ENCODE assay signal across 1 cellular context in genomic region chr7:5822742-5823503, GRCh38.
TF ChIP-seq lines count a peak whose summit lies in the region.

No MANE protein-coding gene starts in this region.

TF ChIP-seq in HepG2, 621 proteins besides CTCF, POLR2A, EP300 and RAD21 (continued from another document and continues in another):
- TF ChIP-seq HDAC1 (CRISPR knock-in tag; IDR thresholded peaks at IDR 0.05) = no peak
- TF ChIP-seq, protein P1, sequence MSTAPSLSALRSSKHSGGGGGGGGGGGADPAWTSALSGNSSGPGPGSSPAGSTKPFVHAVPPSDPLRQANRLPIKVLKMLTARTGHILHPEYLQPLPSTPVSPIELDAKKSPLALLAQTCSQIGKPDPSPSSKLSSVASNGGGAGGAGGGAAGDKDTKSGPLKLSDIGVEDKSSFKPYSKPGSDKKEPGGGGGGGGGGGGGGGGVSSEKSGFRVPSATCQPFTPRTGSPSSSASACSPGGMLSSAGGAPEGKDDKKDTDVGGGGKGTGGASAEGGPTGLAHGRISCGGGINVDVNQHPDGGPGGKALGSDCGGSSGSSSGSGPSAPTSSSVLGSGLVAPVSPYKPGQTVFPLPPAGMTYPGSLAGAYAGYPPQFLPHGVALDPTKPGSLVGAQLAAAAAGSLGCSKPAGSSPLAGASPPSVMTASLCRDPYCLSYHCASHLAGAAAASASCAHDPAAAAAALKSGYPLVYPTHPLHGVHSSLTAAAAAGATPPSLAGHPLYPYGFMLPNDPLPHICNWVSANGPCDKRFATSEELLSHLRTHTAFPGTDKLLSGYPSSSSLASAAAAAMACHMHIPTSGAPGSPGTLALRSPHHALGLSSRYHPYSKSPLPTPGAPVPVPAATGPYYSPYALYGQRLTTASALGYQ (CRISPR knock-in tag; IDR thresholded peaks at IDR 0.05) = no peak
- no peak; the same call in 1 of the 2 replicates for TF ChIP-seq THAP9 (CRISPR knock-in tag; IDR thresholded peaks at IDR 0.05; ENCODE audit: borderline replicate concordance)
- no peak for TF ChIP-seq ZNF577 (CRISPR knock-in tag; IDR thresholded peaks at IDR 0.05; ENCODE audit: borderline replicate concordance, low read depth)
- TF ChIP-seq ZNF605 (CRISPR knock-in tag; IDR thresholded peaks at IDR 0.05) = no peak
- TF ChIP-seq SOX5 (CRISPR knock-in tag; IDR thresholded peaks at IDR 0.05; ENCODE audit: borderline replicate concordance) = peak; percentile 77; the same call in 1 of the 2 replicates
- peak; percentile 68 for TF ChIP-seq TBX2 (CRISPR knock-in tag; IDR thresholded peaks at IDR 0.05; ENCODE audit: borderline replicate concordance)
- peak; percentile 87 for TF ChIP-seq USF2 (IDR thresholded peaks at IDR 0.05; ENCODE audit: low read depth, low read length)
- TF ChIP-seq USF2 (CRISPR knock-in tag; IDR thresholded peaks at IDR 0.05; ENCODE audit: borderline replicate concordance) = peak; percentile 95; the same call in 1 of the 2 replicates
- no peak for TF ChIP-seq ZBTB44 (CRISPR knock-in tag; IDR thresholded peaks at IDR 0.05)
- TF ChIP-seq TIGD3 (CRISPR knock-in tag; IDR thresholded peaks at IDR 0.05; ENCODE audit: borderline replicate concordance) = no peak
- TF ChIP-seq ZNF557 (CRISPR knock-in tag; IDR thresholded peaks at IDR 0.05) = no peak
- TF ChIP-seq, protein P2, sequence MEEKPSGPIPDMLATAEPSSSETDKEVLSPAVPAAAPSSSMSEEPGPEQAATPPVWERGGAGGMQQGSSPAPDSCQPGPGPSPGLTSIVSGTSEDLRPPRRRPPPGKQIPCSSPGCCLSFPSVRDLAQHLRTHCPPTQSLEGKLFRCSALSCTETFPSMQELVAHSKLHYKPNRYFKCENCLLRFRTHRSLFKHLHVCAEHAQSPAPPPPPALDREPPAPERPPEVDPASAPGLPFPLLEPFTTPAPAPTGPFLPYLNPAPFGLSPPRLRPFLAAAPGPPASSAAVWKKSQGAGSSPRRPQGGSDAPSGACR (CRISPR knock-in tag; IDR thresholded peaks at IDR 0.05) = no peak
- 0 out of 2 replicates have a peak, but pooled peaks have one; percentile 68 for TF ChIP-seq KMT2B (CRISPR knock-in tag; IDR thresholded peaks at IDR 0.05)
- no peak for TF ChIP-seq REL (CRISPR knock-in tag; conservative IDR thresholded peaks at IDR 0.05)
- TF ChIP-seq ZNF724P (CRISPR knock-in tag; IDR thresholded peaks at IDR 0.05; ENCODE audit: borderline replicate concordance) = no peak
- TF ChIP-seq IKZF4 (CRISPR knock-in tag; IDR thresholded peaks at IDR 0.05; ENCODE audit: borderline replicate concordance, low read depth, not compliant biosample characterization) = no peak
- no peak for TF ChIP-seq BCLAF1 (IDR thresholded peaks at IDR 0.05)
- no peak for TF ChIP-seq SIX1 (CRISPR knock-in tag; IDR thresholded peaks at IDR 0.05; ENCODE audit: borderline replicate concordance)
- no peak for TF ChIP-seq ZNF800 (CRISPR knock-in tag; IDR thresholded peaks at IDR 0.05)
- peak; percentile 78 for TF ChIP-seq ZSCAN31 (CRISPR knock-in tag; IDR thresholded peaks at IDR 0.05; ENCODE audit: low read depth)
- TF ChIP-seq SOX6 (IDR thresholded peaks at IDR 0.05) = no peak
- TF ChIP-seq SOX6 (CRISPR knock-in tag; IDR thresholded peaks at IDR 0.05) = peak; percentile 87
- TF ChIP-seq SRF (IDR thresholded peaks at IDR 0.05; ENCODE audit: low read depth, low read length) = no peak
- TF ChIP-seq MIER3 (CRISPR knock-in tag; IDR thresholded peaks at IDR 0.05; ENCODE audit: borderline replicate concordance) = peak; percentile 22; the same call in 1 of the 2 replicates
- no peak for TF ChIP-seq NFKB2 (CRISPR knock-in tag; IDR thresholded peaks at IDR 0.05; ENCODE audit: borderline replicate concordance)
- TF ChIP-seq AFF4 (CRISPR knock-in tag; IDR thresholded peaks at IDR 0.05) = no peak
- no peak; the same call in 1 of the 2 replicates for TF ChIP-seq NCOA2 (CRISPR knock-in tag; IDR thresholded peaks at IDR 0.05)
- TF ChIP-seq, protein P3, sequence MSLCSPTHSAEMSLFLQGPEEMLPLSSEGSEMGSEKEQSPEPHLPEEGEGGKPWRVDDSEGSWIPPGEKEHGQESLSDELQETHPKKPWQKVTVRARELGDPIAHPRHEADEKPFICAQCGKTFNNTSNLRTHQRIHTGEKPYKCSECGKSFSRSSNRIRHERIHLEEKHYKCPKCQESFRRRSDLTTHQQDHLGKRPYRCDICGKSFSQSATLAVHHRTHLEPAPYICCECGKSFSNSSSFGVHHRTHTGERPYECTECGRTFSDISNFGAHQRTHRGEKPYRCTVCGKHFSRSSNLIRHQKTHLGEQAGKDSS (CRISPR knock-in tag; IDR thresholded peaks at IDR 0.05; ENCODE audit: borderline replicate concordance, low read depth) = no peak
- no peak for TF ChIP-seq ZNF850 (CRISPR knock-in tag; conservative IDR thresholded peaks at IDR 0.05)
- no peak for TF ChIP-seq SSRP1 (CRISPR knock-in tag; IDR thresholded peaks at IDR 0.05)
- TF ChIP-seq SRSF1 (optimal IDR thresholded peaks at IDR 0.05; ENCODE audit: low read depth, low read length) = no peak
